In genomic region chr6:13304101-13304500, GRCh38 we compare ENCODE assay signal across 8 cellular contexts. TPM values are rescaled to one million over a fixed set of nuclear protein-coding genes. Genes with fewer than 3 reads are reported as not detected.
DNase-seq lines count a peak whose midpoint lies in the region; ATAC-seq and TF ChIP-seq lines count a peak whose summit lies in the region.

No MANE protein-coding gene starts in this region.

- H3K36me3 ChIP-seq in adipocyte (ENCODE audit: control insufficient read depth, insufficient read depth, low read length, severe bottlenecking): peaks cover 48% of the 10 kb centered on the region

- no peak overlapping the region for H3K4me3 ChIP-seq in adipocyte (ENCODE audit: low read length)

- peaks cover 41% of the 10 kb centered on the region for H3K4me1 Mint-ChIP-seq in activated CD4-positive, alpha-beta T cell treated with anti-CD3 and anti-CD28 coated beads for 36 hours
- no peaks in the 10 kb centered on the region for H3K4me1 Mint-ChIP-seq in Calu3 (ENCODE audit: low read depth, unreplicated experiment)

- H3K9me3 Mint-ChIP-seq in activated CD4-positive, alpha-beta T cell treated with anti-CD3 and anti-CD28 coated beads for 36 hours (ENCODE audit: low read depth): peaks cover 2% of the 10 kb centered on the region
- no peaks in the 10 kb centered on the region for H3K9me3 Mint-ChIP-seq in Calu3 (ENCODE audit: low read depth, unreplicated experiment)

- POLR2A ChIA-PET in activated CD4-positive, alpha-beta T cell treated with anti-CD3 and anti-CD28 coated beads for 36 hours (lab: Charles Lee): no interaction called here

- no TSS peak for BruUV-seq in Calu3 (replicated peaks; lab: Mats Ljungman, UMichigan)

- peaks cover 67% of the 10 kb centered on the region for H3K36me3 Mint-ChIP-seq in activated CD4-positive, alpha-beta T cell treated with anti-CD3 and anti-CD28 coated beads for 36 hours (ENCODE audit: low read depth)
- no peaks in the 10 kb centered on the region for H3K36me3 Mint-ChIP-seq in Calu3 (ENCODE audit: insufficient read depth, unreplicated experiment)

- peaks cover 39% of the 10 kb centered on the region for H3K4me1 ChIP-seq in adipocyte (ENCODE audit: control insufficient read depth, insufficient read depth, low read length)
- H3K4me1 ChIP-seq in foreskin keratinocyte: peaks cover 17% of the 10 kb centered on the region

- peak overlapping the region; percentile 12 for H3K27ac Mint-ChIP-seq in activated CD4-positive, alpha-beta T cell treated with anti-CD3 and anti-CD28 coated beads for 36 hours
- H3K27ac Mint-ChIP-seq in Calu3 (ENCODE audit: unreplicated experiment): no peak overlapping the region

- CTCF ChIA-PET in activated CD4-positive, alpha-beta T cell treated with anti-CD3 and anti-CD28 coated beads for 36 hours (lab: Charles Lee): interaction anchor here (1.5 to 1.8 kb wide), 2 partner anchors 24 to 26 kb away, joined by 5 to 9 read pairs; partner anchors contain the start of gene TBC1D7
- CTCF ChIA-PET in Calu3 (lab: Charles Lee): no interaction called here

- intact Hi-C loops in activated CD4-positive, alpha-beta T cell treated with anti-CD3 and anti-CD28 coated beads for 36 hours (cut with DNase I, micrococcal nuclease): loop anchor here in 1 of 2 experiments (5.0 kb wide), 1 partner anchor 53 kb away; no protein-coding TSS in a partner anchor
- intact Hi-C loops in Calu3 (cut with micrococcal nuclease; ENCODE audit: unreplicated experiment): no loop called here

- peak overlapping the region; percentile 22 for H3K27ac ChIP-seq in layer of hippocampus (ENCODE audit: low read depth, low read length)
- H3K27ac ChIP-seq in temporal lobe (ENCODE audit: low read depth, low read length): peak overlapping the region; percentile 90
- no peak overlapping the region for H3K27ac ChIP-seq in foreskin keratinocyte

- H3K9me3 ChIP-seq in adipocyte (ENCODE audit: control insufficient read depth, low read length): no peaks in the 10 kb centered on the region

- TF ChIP-seq CTCF in foreskin keratinocyte (conservative IDR thresholded peaks at IDR 0.05) (no peak), Calu3 (IDR thresholded peaks at IDR 0.05; ENCODE audit: unreplicated experiment) (no peak)

- no peak for DNase-seq in activated CD4-positive, alpha-beta T cell treated with anti-CD3 and anti-CD28 coated beads for 36 hours
- DNase-seq in activated CD4-positive, alpha-beta T cell treated with anti-CD3 and anti-CD28 coated beads, Interleukin-2, amount 50 U/mL, for 1 hour: no peak
- DNase-seq in adipocyte (ENCODE audit: low read depth) (no peak), foreskin keratinocyte (no peak), GDM1 (lab: John Stamatoyannopoulos, UW) (no peak), Calu3 (no peak)

- peak overlapping the region; percentile 71 for H3K9ac ChIP-seq in adipocyte (ENCODE audit: low read length)

- H3K27me3 Mint-ChIP-seq in activated CD4-positive, alpha-beta T cell treated with anti-CD3 and anti-CD28 coated beads for 36 hours: no peaks in the 10 kb centered on the region
- H3K27me3 Mint-ChIP-seq in Calu3 (ENCODE audit: unreplicated experiment): no peaks in the 10 kb centered on the region

- ATAC-seq in activated CD4-positive, alpha-beta T cell treated with anti-CD3 and anti-CD28 coated beads for 36 hours: no peak
- no peak for ATAC-seq in foreskin keratinocyte

- no peak overlapping the region for H3K4me3 Mint-ChIP-seq in activated CD4-positive, alpha-beta T cell treated with anti-CD3 and anti-CD28 coated beads for 36 hours
- no peak overlapping the region for H3K4me3 Mint-ChIP-seq in Calu3 (ENCODE audit: low read depth, unreplicated experiment)

- H3K27me3 ChIP-seq in adipocyte (replicated peaks; ENCODE audit: control insufficient read depth, insufficient read depth, low read length) (no peaks in the 10 kb centered on the region), layer of hippocampus (ENCODE audit: control insufficient read depth, insufficient read depth, low read length) (no peaks in the 10 kb centered on the region), foreskin keratinocyte (no peaks in the 10 kb centered on the region)

RNA-seq across cellular contexts. Expression of gene TBC1D7, which starts 24.2 kb away (rescaled TPM):
- 10 to 100 TPM; 13.8 to 16.4 TPM for total RNA-seq in activated CD4-positive, alpha-beta T cell treated with anti-CD3 and anti-CD28 coated beads for 36 hours
- total RNA-seq in temporal lobe (18.2 TPM), foreskin keratinocyte (16.7 and 17.7 TPM in 2 replicates), Calu3 (2022) (12.6 and 13.2 TPM in 2 replicates)
- 20.7 and 22.9 TPM in 2 replicates for polyA plus RNA-seq in foreskin keratinocyte
